Comparison of ENCODE assay signal across 26 cellular contexts in genomic region chr2:173278794-173279527, GRCh38.
A peak's percentile ranks its signal among the peaks of the same experiment; 100 is the strongest.
DNase-seq lines count a peak whose midpoint lies in the region; ATAC-seq lines count a peak whose summit lies in the region.
"Had no signal": no experiment of that assay in that cellular context is flagged by ENCODE, and none has a peak within 500 bp of the region (broad histone marks: within the 10 kb centered on the region; RNA-seq: fewer than 3 reads in every experiment).

No MANE protein-coding gene starts in this region.

- DNase-seq in SIG-M5 treated with dmso at 0.1 percent for 504 hours (lab: John Stamatoyannopoulos, UW; ENCODE audit: unreplicated experiment) (peak; percentile 44), SIG-M5 (lab: John Stamatoyannopoulos, UW) (no peak), EH (ENCODE audit: low read depth) (peak; percentile 42), NOMO-1 treated with DMSO at 0.1 percent for 48 hours (lab: John Stamatoyannopoulos, UW; ENCODE audit: unreplicated experiment) (peak; percentile 75), iris pigment epithelial cell (ENCODE audit: low read depth) (peak; percentile 4), 8988T (no peak)
- DNase-seq in activated CD8-positive, alpha-beta memory T cell treated with anti-CD3 and anti-CD28 coated beads, Interleukin-2, amount 50 U/mL, for 4 hours: no peak
- DNase-seq: activated CD8-positive, alpha-beta memory T cell treated with anti-CD3 and anti-CD28 coated beads for 24 hours; activated naive CD4-positive, alpha-beta T cell treated with anti-CD3 and anti-CD28 coated beads, Interleukin-2, amount 50 U/mL, for 16 hours; BE2C; CD8-positive, alpha-beta memory T cell; DMS 273 treated with DMSO at 0.1 percent for 48 hours; effector CD4-positive, alpha-beta T cell; glutamatergic neuron; islet precursor cell; left ventricle myocardium inferior; NCI-H1048; NCI-H1694 treated with DMSO at 0.1 percent for 48 hours; NCI-H524 treated with DMSO at 0.1 percent for 48 hours; NK-92 treated with Interleukin-12 subunit alpha and Interleukin-12 subunit beta, amount 100 ng/mL, for 24 hours; nucleus accumbens; psoas muscle; stimulated activated naive CD8-positive, alpha-beta T cell treated with anti-CD3 and anti-CD28 coated beads, Interleukin-15, amount 100 ng/mL, for 72 hours; thyroid gland had no signal

- ATAC-seq in HG03521 (IDR thresholded peaks at IDR 0.05; ENCODE audit: unreplicated experiment): no peak
- ATAC-seq: A549; psoas muscle; stimulated activated naive CD8-positive, alpha-beta T cell treated with anti-CD3 and anti-CD28 coated beads, Interleukin-15, amount 100 ng/mL, for 72 hours had no signal

Comparison
In these comparisons a context has a peak if more than half of its experiments do, and no peak if none do; other contexts are left out.
1. DNase-seq: peak in SIG-M5 treated with dmso at 0.1 percent for 504 hours (single experiment), EH (single experiment), NOMO-1 treated with DMSO at 0.1 percent for 48 hours (single experiment) and iris pigment epithelial cell (single experiment); none in SIG-M5 (single experiment), activated CD8-positive, alpha-beta memory T cell treated with anti-CD3 and anti-CD28 coated beads, Interleukin-2, amount 50 U/mL, for 4 hours (single experiment) and 8988T (single experiment).